In the genomic region with DNA sequence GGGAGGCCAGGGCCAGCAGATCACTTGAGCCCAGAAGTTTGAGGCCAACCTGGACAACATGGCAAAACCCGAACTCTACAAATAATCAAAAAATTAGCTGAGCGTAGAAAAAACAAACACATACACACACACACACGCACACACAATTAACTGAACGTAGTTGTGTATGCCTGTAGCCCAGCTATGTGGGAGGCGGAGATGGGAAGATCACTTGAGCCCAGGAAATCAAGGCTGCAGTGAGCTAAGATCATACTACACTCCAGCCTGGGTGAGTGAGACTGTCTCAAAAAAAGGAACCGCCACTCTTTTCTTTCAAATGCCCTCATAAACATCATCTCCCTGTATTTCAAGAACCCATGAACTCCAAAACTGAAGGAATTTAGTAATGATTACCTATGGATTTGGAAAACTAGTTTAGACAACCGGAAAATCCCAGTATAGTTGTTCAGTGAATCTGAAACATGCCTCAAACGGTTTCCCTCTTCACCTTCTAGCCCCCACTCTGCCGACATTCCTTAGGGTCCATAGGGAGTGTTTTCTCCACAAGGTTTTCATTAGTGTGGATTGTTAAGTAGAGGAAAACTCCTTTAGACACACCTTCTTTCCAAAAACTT, we compare ENCODE assay signal across 8 cellular contexts. TPM values are rescaled to one million over a fixed set of nuclear protein-coding genes. Genes with fewer than 3 reads are reported as not detected.
DNase-seq lines count a peak whose midpoint lies in the region; ATAC-seq and TF ChIP-seq lines count a peak whose summit lies in the region.

No MANE protein-coding gene starts in this region.

- H3K27me3 Mint-ChIP-seq in T-helper 17 cell = no peaks in the 10 kb centered on the region

- DNase-seq in T-helper 17 cell (no peak), fibroblast of villous mesenchyme (ENCODE audit: low read depth) (no peak), GM03348 (ENCODE audit: low spot score) (no peak)

- H3K27me3 ChIP-seq in rectal smooth muscle tissue (ENCODE audit: control insufficient read depth, insufficient read depth, low read length) = no peaks in the 10 kb centered on the region

- H3K4me3 ChIP-seq in fibroblast of villous mesenchyme (ENCODE audit: low read depth, low read length) (peak overlapping the region; percentile 99), rectal smooth muscle tissue (ENCODE audit: low read length) (peak overlapping the region; percentile 100)

- ATAC-seq in GM18505 (IDR thresholded peaks at IDR 0.05; ENCODE audit: unreplicated experiment) = no peak
- no peak for ATAC-seq in T-helper 17 cell
- ATAC-seq in GM19328 (IDR thresholded peaks at IDR 0.05; ENCODE audit: unreplicated experiment) = no peak
- no peak for ATAC-seq in HG03097 (IDR thresholded peaks at IDR 0.05; ENCODE audit: low FRiP score, unreplicated experiment)
- no peak for ATAC-seq in HG02840 (IDR thresholded peaks at IDR 0.05; ENCODE audit: low FRiP score, unreplicated experiment)

- H3K4me1 Mint-ChIP-seq in T-helper 17 cell = peaks cover 53% of the 10 kb centered on the region

- peaks cover 8% of the 10 kb centered on the region for H3K4me1 ChIP-seq in rectal smooth muscle tissue (ENCODE audit: control insufficient read depth, insufficient read depth, low read length)

- H3K9me3 ChIP-seq in T-helper 17 cell (ENCODE audit: control insufficient read depth, low read length, poor library complexity, severe bottlenecking) = no peaks in the 10 kb centered on the region

- H3K36me3 ChIP-seq in rectal smooth muscle tissue (ENCODE audit: control insufficient read depth, insufficient read depth, low read length) = peaks cover 36% of the 10 kb centered on the region

- H3K36me3 Mint-ChIP-seq in T-helper 17 cell (ENCODE audit: low read depth) = peaks cover 25% of the 10 kb centered on the region

- H3K27ac Mint-ChIP-seq in T-helper 17 cell = peak overlapping the region; percentile 97

- peak; percentile 72 for TF ChIP-seq POLR2A in GM18505 (IDR thresholded peaks at IDR 0.05; ENCODE audit: borderline replicate concordance, extremely low read depth, insufficient read depth, insufficient read length)

- H3K27ac ChIP-seq in rectal smooth muscle tissue (ENCODE audit: low read depth, low read length) = peak overlapping the region; percentile 97

- no peak overlapping the region for H3K9ac ChIP-seq in rectal smooth muscle tissue (ENCODE audit: low read length)

- H3K4me3 Mint-ChIP-seq in T-helper 17 cell = peak overlapping the region; percentile 99

- no peak for TF ChIP-seq CTCF in fibroblast of villous mesenchyme (IDR thresholded peaks at IDR 0.05; ENCODE audit: insufficient read depth, low read depth, low read length)

RNA-seq across cellular contexts. Expression of gene TXNIP, which starts 4.5 kb away (rescaled TPM):
- total RNA-seq in T-helper 17 cell (100 to 1,000 TPM; 567 to 927 TPM), fibroblast of villous mesenchyme (69.5 and 205 TPM in 2 replicates)

RNA-seq across cellular contexts. Expression of gene POLR3GL, which starts 27.4 kb away (rescaled TPM):
- 10 to 100 TPM; 22.2 to 24.1 TPM for total RNA-seq in T-helper 17 cell
- total RNA-seq in fibroblast of villous mesenchyme = 11.2 and 14.8 TPM in 2 replicates

RNA-seq across cellular contexts. Expression of gene ANKRD34A, which starts 27.5 kb away (rescaled TPM):
- total RNA-seq in T-helper 17 cell (1 to 10 TPM in 1 of 2 donors, under 1 TPM in 1; 0.70 to 1.7 TPM), fibroblast of villous mesenchyme (1.3 and 1.6 TPM in 2 replicates)

RNA-seq across cellular contexts. Expression of gene HJV, which starts 29.6 kb away (rescaled TPM):
- total RNA-seq in T-helper 17 cell = not detected
- not detected in 2 replicates for total RNA-seq in fibroblast of villous mesenchyme

RNA-seq across cellular contexts. Expression of gene LIX1L, which starts 34.1 kb away (rescaled TPM):
- total RNA-seq in T-helper 17 cell (10 to 100 TPM; 36.6 to 44.1 TPM), fibroblast of villous mesenchyme (31.6 and 40.2 TPM in 2 replicates)
